ENCODE assay signal across 8 cellular contexts in the genomic region with DNA sequence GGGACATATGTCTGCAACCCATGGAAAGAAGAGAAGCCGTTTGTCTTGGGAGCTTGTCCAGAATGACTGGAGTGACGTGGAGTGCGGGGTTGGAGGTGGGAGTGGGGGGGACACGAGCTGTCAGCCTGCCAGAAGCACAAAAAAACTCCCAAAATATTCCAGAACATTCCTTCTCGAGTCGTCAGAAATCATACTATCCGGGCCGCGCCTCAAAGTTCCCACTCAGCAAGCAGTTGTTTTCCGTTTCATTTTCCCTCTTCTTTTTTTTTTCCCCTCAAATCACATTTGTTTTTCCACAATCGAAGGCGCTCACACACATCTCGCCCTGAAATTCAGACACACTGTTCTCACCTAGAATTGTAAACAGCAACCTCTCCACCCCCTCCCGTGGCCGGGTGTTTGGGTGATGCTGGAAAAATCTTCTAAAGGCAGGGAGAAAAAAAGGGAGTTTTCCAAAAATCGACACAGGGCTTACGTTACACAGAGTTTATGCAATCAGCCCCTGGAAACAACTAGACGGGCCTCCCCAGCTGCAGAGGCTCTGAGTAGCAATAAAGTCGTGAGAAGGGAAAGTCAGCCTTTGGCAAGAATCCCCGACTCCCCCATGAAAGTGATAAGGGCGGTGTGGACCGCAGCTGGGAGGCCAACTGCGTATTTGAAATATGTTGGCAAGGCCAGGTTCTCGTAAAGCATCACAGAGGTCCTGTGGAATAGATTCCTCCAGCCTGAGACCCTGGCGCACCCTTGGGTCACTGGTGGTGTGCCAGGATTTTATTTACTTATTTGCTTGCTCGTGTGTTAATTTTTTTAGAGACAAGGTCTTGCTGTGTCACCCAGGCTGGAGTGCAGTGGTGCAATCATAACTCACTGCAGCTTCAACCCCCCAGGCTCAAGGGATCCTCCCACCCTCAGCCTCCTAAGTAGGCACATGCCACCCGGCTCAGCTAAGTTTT. TPM values are rescaled to one million over a fixed set of nuclear protein-coding genes. Genes with fewer than 3 reads are reported as not detected.
DNase-seq lines count a peak whose midpoint lies in the region; ATAC-seq, FAIRE-seq and TF ChIP-seq lines count a peak whose summit lies in the region.

No MANE protein-coding gene starts in this region.

- peaks cover 16% of the 10 kb centered on the region for H3K27me3 Mint-ChIP-seq in activated CD8-positive, alpha-beta T cell treated with anti-CD3 and anti-CD28 coated beads, Interleukin-2, amount 10 ng/mL, durations not matched to agents 7 days and 5 days (ENCODE audit: low read depth)

- peaks cover 12% of the 10 kb centered on the region for H3K4me1 Mint-ChIP-seq in activated CD8-positive, alpha-beta T cell treated with anti-CD3 and anti-CD28 coated beads, Interleukin-2, amount 10 ng/mL, durations not matched to agents 7 days and 5 days (ENCODE audit: low read depth)

- H3K36me3 ChIP-seq in adipocyte (ENCODE audit: control insufficient read depth, insufficient read depth, low read length, severe bottlenecking): no peaks in the 10 kb centered on the region

- FAIRE-seq in HTR-8/SVneo (lab: Jason Lieb, UNC): no peak

- H3K27ac Mint-ChIP-seq in activated CD8-positive, alpha-beta T cell treated with anti-CD3 and anti-CD28 coated beads, Interleukin-2, amount 10 ng/mL, durations not matched to agents 7 days and 5 days: no peak overlapping the region

- no peaks in the 10 kb centered on the region for H3K36me3 Mint-ChIP-seq in activated CD8-positive, alpha-beta T cell treated with anti-CD3 and anti-CD28 coated beads, Interleukin-2, amount 10 ng/mL, durations not matched to agents 7 days and 5 days (ENCODE audit: low read depth)

- no peak overlapping the region for H3K4me3 Mint-ChIP-seq in activated CD8-positive, alpha-beta T cell treated with anti-CD3 and anti-CD28 coated beads, Interleukin-2, amount 10 ng/mL, durations not matched to agents 7 days and 5 days

- no peak for TF ChIP-seq CTCF in GM13976 (IDR thresholded peaks at IDR 0.05; ENCODE audit: borderline replicate concordance, control extremely low read depth, extremely low read depth, insufficient read depth, missing control alignments)

- H3K4me1 ChIP-seq in adipocyte (ENCODE audit: control insufficient read depth, insufficient read depth, low read length): peaks cover 15% of the 10 kb centered on the region

- H3K27me3 ChIP-seq in adipocyte (replicated peaks; ENCODE audit: control insufficient read depth, insufficient read depth, low read length): peaks cover 10% of the 10 kb centered on the region

- H3K9me3 ChIP-seq in adipocyte (ENCODE audit: control insufficient read depth, low read length): no peaks in the 10 kb centered on the region

- peak overlapping the region; percentile 78 for H3K9ac ChIP-seq in adipocyte (ENCODE audit: low read length)

- POLR2A ChIA-PET in activated CD8-positive, alpha-beta T cell treated with anti-CD3 and anti-CD28 coated beads, Interleukin-2, amount 10 ng/mL, durations not matched to agents 7 days and 5 days (lab: Charles Lee): no interaction called here

- no peaks in the 10 kb centered on the region for H3K9me3 Mint-ChIP-seq in activated CD8-positive, alpha-beta T cell treated with anti-CD3 and anti-CD28 coated beads, Interleukin-2, amount 10 ng/mL, durations not matched to agents 7 days and 5 days (ENCODE audit: insufficient read depth)

- CTCF ChIA-PET in activated CD8-positive, alpha-beta T cell treated with anti-CD3 and anti-CD28 coated beads, Interleukin-2, amount 10 ng/mL, durations not matched to agents 7 days and 5 days (lab: Charles Lee): no interaction called here

- ATAC-seq in activated CD8-positive, alpha-beta T cell treated with anti-CD3 and anti-CD28 coated beads, Interleukin-2, amount 10 ng/mL, durations not matched to agents 7 days and 5 days: no peak
- no peak for ATAC-seq in HG03442 (IDR thresholded peaks at IDR 0.05; ENCODE audit: unreplicated experiment)

- in situ Hi-C loops in GM13976 (cut with MboI; ENCODE audit: low sequenced_read_pairs, unreplicated experiment): no loop called here

- peak overlapping the region; percentile 79 for H3K4me3 ChIP-seq in adipocyte (ENCODE audit: low read length)

- DNase-seq in HTR-8/SVneo (ENCODE audit: insufficient read length, low spot score): peak; percentile 79
- DNase-seq in adipocyte (ENCODE audit: low read depth): peak; percentile 96
- DNase-seq in hepatic stellate cell (ENCODE audit: low spot score): peak; percentile 91
- peak; percentile 92 for DNase-seq in stromal cell of bone marrow (ENCODE audit: low read depth)
- no peak for DNase-seq in activated CD8-positive, alpha-beta T cell treated with anti-CD3 and anti-CD28 coated beads, Interleukin-2, amount 10 ng/mL, durations not matched to agents 7 days and 5 days
- DNase-seq in COR-L47 (lab: John Stamatoyannopoulos, UW): no peak
- no peak for DNase-seq in GM13976 (ENCODE audit: low spot score)

RNA-seq across cellular contexts. Expression of a gene that starts 31.2 kb away (rescaled TPM):
- 100 to 1,000 TPM in 1 of 2 experiments, 10 to 100 TPM in 1; 96.0 to 100 TPM for total RNA-seq in activated CD8-positive, alpha-beta T cell treated with anti-CD3 and anti-CD28 coated beads, Interleukin-2, amount 10 ng/mL, durations not matched to agents 7 days and 5 days

Comparison
In these comparisons a context has a peak if more than half of its experiments do, and no peak if none do; other contexts are left out.
1. DNase-seq: peak in HTR-8/SVneo (single experiment), adipocyte (single experiment), hepatic stellate cell (single experiment) and stromal cell of bone marrow (single experiment); none in activated CD8-positive, alpha-beta T cell treated with anti-CD3 and anti-CD28 coated beads, Interleukin-2, amount 10 ng/mL, durations not matched to agents 7 days and 5 days (single experiment), COR-L47 (single experiment) and GM13976 (single experiment).